12 cellular contexts compared by ENCODE assay signal in genomic region chr7:149719912-149720335, GRCh38. TPM values are rescaled to one million over a fixed set of nuclear protein-coding genes. Genes with fewer than 3 reads are reported as not detected.
DNase-seq lines count a peak whose midpoint lies in the region; ATAC-seq and TF ChIP-seq lines count a peak whose summit lies in the region.
"Had no signal": no experiment of that assay in that cellular context is flagged by ENCODE, and none has a peak within 500 bp of the region (broad histone marks: within the 10 kb centered on the region; RNA-seq: fewer than 3 reads in every experiment).

No MANE protein-coding gene starts in this region.

- no peak overlapping the region for H3K9ac ChIP-seq in neural progenitor cell

- no peak overlapping the region for H3K27ac ChIP-seq in neural progenitor cell

- H3K4me2 ChIP-seq in neural progenitor cell: no peak overlapping the region

- no peaks in the 10 kb centered on the region for H3F3A ChIP-seq in neural progenitor cell (ENCODE audit: low read depth)

- no peak overlapping the region for H3K4me3 ChIP-seq in neural progenitor cell

- peak; percentile 49 for ATAC-seq in GM18861 (IDR thresholded peaks at IDR 0.05; ENCODE audit: unreplicated experiment)
- peak; percentile 58 for ATAC-seq in HG02852 (IDR thresholded peaks at IDR 0.05; ENCODE audit: unreplicated experiment)
- ATAC-seq in stimulated activated naive CD8-positive, alpha-beta T cell treated with anti-CD3 and anti-CD28 coated beads, Interleukin-15, Interleukin-2, amounts not matched to agents 100 U/mL and 50 U/mL, for 24 hours: peak; percentile 28

- H3K27ac Mint-ChIP-seq in chondrocyte (ENCODE audit: unreplicated experiment): no peak overlapping the region
- no peak overlapping the region for H3K27ac Mint-ChIP-seq in neural progenitor cell
- H3K27ac Mint-ChIP-seq: dendritic cell treated with granulocyte-macrophage colony-stimulating factor and Interleukin-4, amounts not matched to agents 40 ng/mL and 50 ng/mL, for 4 days; memory B cell had no signal

- peaks cover 17% of the 10 kb centered on the region for H3K79me2 ChIP-seq in neural progenitor cell (ENCODE audit: low read depth)

- H3K4me3 Mint-ChIP-seq in chondrocyte (ENCODE audit: unreplicated experiment): no peak overlapping the region
- no peak overlapping the region for H3K4me3 Mint-ChIP-seq in neural progenitor cell
- H3K4me3 Mint-ChIP-seq: dendritic cell treated with granulocyte-macrophage colony-stimulating factor and Interleukin-4, amounts not matched to agents 40 ng/mL and 50 ng/mL, for 4 days; memory B cell had no signal

- peaks cover 8% of the 10 kb centered on the region for H3K4me1 ChIP-seq in neural progenitor cell

- TF ChIP-seq POLR2A in erythroblast (IDR thresholded peaks at IDR 0.05; ENCODE audit: low read length): no peak

- H3K36me3 Mint-ChIP-seq in chondrocyte (ENCODE audit: low read depth) (peaks cover 9% of the 10 kb centered on the region), neural progenitor cell (peaks cover 6% of the 10 kb centered on the region)

- peaks cover 11% of the 10 kb centered on the region for H4K20me1 ChIP-seq in neural progenitor cell (ENCODE audit: low read depth)

- TF ChIP-seq CTCF in chondrocyte (IDR thresholded peaks at IDR 0.05): no peak
- no peak for TF ChIP-seq CTCF in neural progenitor cell (IDR thresholded peaks at IDR 0.05)

- H3K9me3 Mint-ChIP-seq in chondrocyte (ENCODE audit: low read depth) (no peaks in the 10 kb centered on the region), neural progenitor cell (no peaks in the 10 kb centered on the region)
- H3K9me3 Mint-ChIP-seq: dendritic cell treated with granulocyte-macrophage colony-stimulating factor and Interleukin-4, amounts not matched to agents 40 ng/mL and 50 ng/mL, for 4 days; memory B cell had no signal

- no peak overlapping the region for H2AFZ ChIP-seq in neural progenitor cell (replicated peaks)

- H3K4me1 Mint-ChIP-seq in chondrocyte (ENCODE audit: low read depth) (peaks cover 32% of the 10 kb centered on the region), neural progenitor cell (peaks cover 17% of the 10 kb centered on the region)

- H3K36me3 ChIP-seq in neural progenitor cell: no peaks in the 10 kb centered on the region

- no peaks in the 10 kb centered on the region for H3K27me3 Mint-ChIP-seq in chondrocyte (ENCODE audit: low read depth)
- peaks cover 12% of the 10 kb centered on the region for H3K27me3 Mint-ChIP-seq in neural progenitor cell (ENCODE audit: insufficient read depth, low read depth)
- H3K27me3 Mint-ChIP-seq: dendritic cell treated with granulocyte-macrophage colony-stimulating factor and Interleukin-4, amounts not matched to agents 40 ng/mL and 50 ng/mL, for 4 days; memory B cell had no signal

- peak; percentile 15 to 18 for DNase-seq in erythroblast (lab: John Stamatoyannopoulos, UW)
- no peak for DNase-seq in stimulated activated naive CD8-positive, alpha-beta T cell treated with anti-CD3 and anti-CD28 coated beads, Interleukin-15, Interleukin-2, amounts not matched to agents 100 U/mL and 50 U/mL, for 24 hours
- DNase-seq in T-helper 9 cell: no peak
- no peak for DNase-seq in chondrocyte (ENCODE audit: low spot score)
- no peak for DNase-seq in neural progenitor cell (ENCODE audit: low spot score)
- DNase-seq in globus pallidus (ENCODE audit: low spot score): no peak
- DNase-seq: activated CD4-positive, alpha-beta T cell treated with anti-CD3 and anti-CD28 coated beads for 48 hours; activated naive CD4-positive, alpha-beta T cell had no signal

- no peaks in the 10 kb centered on the region for H3K9me3 ChIP-seq in neural progenitor cell (ENCODE audit: low read depth)

- H3K27me3 ChIP-seq in neural progenitor cell: no peaks in the 10 kb centered on the region

RNA-seq across cellular contexts. Expression of gene ZNF467, which starts 53.5 kb away (rescaled TPM):
- total RNA-seq in chondrocyte (2.3 to 3.5 TPM (median 3.1 TPM) in 3 replicates), neural progenitor cell (ENCODE audit: low replicate concordance) (0.17 and 1.7 TPM in 2 replicates)

Comparison
In these comparisons a context has a peak if more than half of its experiments do, and no peak if none do; other contexts are left out.
1. DNase-seq: peak in erythroblast (2 of 2); none in stimulated activated naive CD8-positive, alpha-beta T cell treated with anti-CD3 and anti-CD28 coated beads, Interleukin-15, Interleukin-2, amounts not matched to agents 100 U/mL and 50 U/mL, for 24 hours (single experiment), T-helper 9 cell (single experiment), chondrocyte (single experiment), neural progenitor cell (single experiment) and globus pallidus (single experiment).
2. Peak in every context shown above with its lines, with median percentiles within 50 percentile points of each other: ATAC-seq.